ENCODE assay signal across 37 cellular contexts in genomic region chrX:11080721-11081120, GRCh38.
"Had no signal": no experiment of that assay in that cellular context is flagged by ENCODE, and none has a peak within 500 bp of the region (broad histone marks: within the 10 kb centered on the region; RNA-seq: fewer than 3 reads in every experiment).

No MANE protein-coding gene starts in this region.

- H3K9me3 Mint-ChIP-seq: activated B cell treated with CpG ODN at 0.5 μM for 24 hours; activated CD4-positive, alpha-beta memory T cell treated with anti-CD3 and anti-CD28 coated beads, Interleukin-2, amount 10 ng/mL, durations not matched to agents 7 days and 5 days; activated CD4-positive, alpha-beta T cell treated with anti-CD3 and anti-CD28 coated beads, Interleukin-2, amount 10 ng/mL, durations not matched to agents 7 days and 5 days; activated naive CD4-positive, alpha-beta T cell treated with anti-CD3 and anti-CD28 coated beads, Interleukin-2, amount 10 ng/mL, durations not matched to agents 7 days and 5 days; activated naive CD4-positive, alpha-beta T cell treated with anti-CD3 and anti-CD28 coated beads, Interleukin-2, amount 50 U/mL, for 24 hours; activated naive CD8-positive, alpha-beta T cell treated with anti-CD3 and anti-CD28 coated beads, Interleukin-2, amount 10 ng/mL, durations not matched to agents 7 days and 5 days; activated naive CD8-positive, alpha-beta T cell treated with anti-CD3 and anti-CD28 coated beads, Interleukin-2, amount 50 U/mL, for 24 hours; activated T-cell treated with anti-CD3 and anti-CD28 coated beads, Interleukin-2, amount 50 U/mL, for 24 hours; activated T-helper 2 cell treated with anti-CD3 and anti-CD28 coated beads, Interferon-gamma antibody, Interleukin-2, Interleukin-4, amounts not matched to agents 10 μg/mL and 5 μg/mL and 100 μg/mL, durations not matched to agents 14 hours and 24 hours and 36 hours; central memory CD8-positive, alpha-beta T cell; T-helper 1 cell treated with Interleukin-12 subunit alpha and Interleukin-12 subunit beta and Interleukin-4 antibody, amounts not matched to agents 30 μg/mL and 1 μg/mL, for 36 hours; T-helper 2 cell treated with Interferon-gamma antibody and Interleukin-4, amounts not matched to agents 5 μg/mL and 100 μg/mL, for 36 hours had no signal

- H3K36me3 ChIP-seq: ascending aorta, cardiac muscle cell had no signal

- H3K4me1 ChIP-seq: ascending aorta had no signal

- H3K27me3 ChIP-seq: ascending aorta, cardiac muscle cell had no signal

- H3K27ac Mint-ChIP-seq: activated B cell treated with CpG ODN at 0.5 μM for 24 hours; activated CD4-positive, alpha-beta memory T cell treated with anti-CD3 and anti-CD28 coated beads, Interleukin-2, amount 10 ng/mL, durations not matched to agents 7 days and 5 days; activated CD4-positive, alpha-beta T cell treated with anti-CD3 and anti-CD28 coated beads for 36 hours; activated CD4-positive, alpha-beta T cell treated with anti-CD3 and anti-CD28 coated beads, Interleukin-2, amount 10 ng/mL, durations not matched to agents 7 days and 5 days; activated CD8-positive, alpha-beta memory T cell treated with anti-CD3 and anti-CD28 coated beads, Interleukin-2, amount 10 ng/mL, durations not matched to agents 7 days and 5 days; activated CD8-positive, alpha-beta T cell treated with anti-CD3 and anti-CD28 coated beads, Interleukin-2, amount 10 ng/mL, durations not matched to agents 7 days and 5 days; activated naive CD4-positive, alpha-beta T cell treated with anti-CD3 and anti-CD28 coated beads, Interleukin-2, amount 10 ng/mL, durations not matched to agents 7 days and 5 days; activated naive CD4-positive, alpha-beta T cell treated with anti-CD3 and anti-CD28 coated beads, Interleukin-2, amount 50 U/mL, for 24 hours; activated naive CD8-positive, alpha-beta T cell; activated naive CD8-positive, alpha-beta T cell treated with anti-CD3 and anti-CD28 coated beads, Interleukin-2, amount 10 ng/mL, durations not matched to agents 7 days and 5 days; activated naive CD8-positive, alpha-beta T cell treated with anti-CD3 and anti-CD28 coated beads, Interleukin-2, amount 50 U/mL, for 24 hours; activated T-cell treated with anti-CD3 and anti-CD28 coated beads, Interleukin-2, amount 50 U/mL, for 24 hours; activated T-helper 2 cell treated with anti-CD3 and anti-CD28 coated beads, Interferon-gamma antibody, Interleukin-2, Interleukin-4, amounts not matched to agents 10 μg/mL and 5 μg/mL and 100 μg/mL, durations not matched to agents 14 hours and 24 hours and 36 hours; T-helper 1 cell treated with Interleukin-12 subunit alpha and Interleukin-12 subunit beta and Interleukin-4 antibody, amounts not matched to agents 30 μg/mL and 1 μg/mL, for 36 hours; T-helper 2 cell treated with Interferon-gamma antibody and Interleukin-4, amounts not matched to agents 5 μg/mL and 100 μg/mL, for 36 hours had no signal

- H3K4me1 Mint-ChIP-seq: activated B cell treated with CpG ODN at 0.5 μM for 24 hours; activated CD4-positive, alpha-beta memory T cell treated with anti-CD3 and anti-CD28 coated beads, Interleukin-2, amount 10 ng/mL, durations not matched to agents 7 days and 5 days; activated CD4-positive, alpha-beta T cell treated with anti-CD3 and anti-CD28 coated beads for 36 hours; activated CD4-positive, alpha-beta T cell treated with anti-CD3 and anti-CD28 coated beads, Interleukin-2, amount 10 ng/mL, durations not matched to agents 7 days and 5 days; activated CD8-positive, alpha-beta memory T cell treated with anti-CD3 and anti-CD28 coated beads, Interleukin-2, amount 10 ng/mL, durations not matched to agents 7 days and 5 days; activated naive CD4-positive, alpha-beta T cell treated with anti-CD3 and anti-CD28 coated beads, Interleukin-2, amount 10 ng/mL, durations not matched to agents 7 days and 5 days; activated naive CD4-positive, alpha-beta T cell treated with anti-CD3 and anti-CD28 coated beads, Interleukin-2, amount 50 U/mL, for 24 hours; activated naive CD8-positive, alpha-beta T cell treated with anti-CD3 and anti-CD28 coated beads, Interleukin-2, amount 10 ng/mL, durations not matched to agents 7 days and 5 days; activated naive CD8-positive, alpha-beta T cell treated with anti-CD3 and anti-CD28 coated beads, Interleukin-2, amount 50 U/mL, for 24 hours; central memory CD8-positive, alpha-beta T cell had no signal

- H3K4me3 Mint-ChIP-seq: activated B cell treated with CpG ODN at 0.5 μM for 24 hours; activated CD4-positive, alpha-beta memory T cell treated with anti-CD3 and anti-CD28 coated beads, Interleukin-2, amount 10 ng/mL, durations not matched to agents 7 days and 5 days; activated CD4-positive, alpha-beta T cell treated with anti-CD3 and anti-CD28 coated beads for 36 hours; activated CD4-positive, alpha-beta T cell treated with anti-CD3 and anti-CD28 coated beads, Interleukin-2, amount 10 ng/mL, durations not matched to agents 7 days and 5 days; activated CD8-positive, alpha-beta memory T cell treated with anti-CD3 and anti-CD28 coated beads, Interleukin-2, amount 10 ng/mL, durations not matched to agents 7 days and 5 days; activated CD8-positive, alpha-beta T cell treated with anti-CD3 and anti-CD28 coated beads, Interleukin-2, amount 10 ng/mL, durations not matched to agents 7 days and 5 days; activated naive CD4-positive, alpha-beta T cell treated with anti-CD3 and anti-CD28 coated beads, Interleukin-2, amount 10 ng/mL, durations not matched to agents 7 days and 5 days; activated naive CD4-positive, alpha-beta T cell treated with anti-CD3 and anti-CD28 coated beads, Interleukin-2, amount 50 U/mL, for 24 hours; activated naive CD8-positive, alpha-beta T cell; activated naive CD8-positive, alpha-beta T cell treated with anti-CD3 and anti-CD28 coated beads, Interleukin-2, amount 10 ng/mL, durations not matched to agents 7 days and 5 days; activated naive CD8-positive, alpha-beta T cell treated with anti-CD3 and anti-CD28 coated beads, Interleukin-2, amount 50 U/mL, for 24 hours; activated T-cell treated with anti-CD3 and anti-CD28 coated beads, Interleukin-2, amount 50 U/mL, for 24 hours; brain; central memory CD8-positive, alpha-beta T cell; T-helper 1 cell treated with Interleukin-12 subunit alpha and Interleukin-12 subunit beta and Interleukin-4 antibody, amounts not matched to agents 30 μg/mL and 1 μg/mL, for 36 hours; T-helper 2 cell treated with Interferon-gamma antibody and Interleukin-4, amounts not matched to agents 5 μg/mL and 100 μg/mL, for 36 hours had no signal

- DNase-seq: activated B cell treated with CpG ODN at 0.5 μM for 24 hours; activated CD4-positive, alpha-beta memory T cell treated with anti-CD3 and anti-CD28 coated beads, Interleukin-2, amount 10 ng/mL, durations not matched to agents 7 days and 5 days; activated CD4-positive, alpha-beta T cell treated with anti-CD3 and anti-CD28 coated beads for 1 hour; activated CD4-positive, alpha-beta T cell treated with anti-CD3 and anti-CD28 coated beads for 36 hours; activated CD4-positive, alpha-beta T cell treated with anti-CD3 and anti-CD28 coated beads for 48 hours; activated CD4-positive, alpha-beta T cell treated with anti-CD3 and anti-CD28 coated beads, Interleukin-2, amount 10 ng/mL, durations not matched to agents 7 days and 5 days; activated CD4-positive, alpha-beta T cell treated with anti-CD3 and anti-CD28 coated beads, Interleukin-2, amount 50 U/mL, for 48 hours; activated CD8-positive, alpha-beta memory T cell treated with anti-CD3 and anti-CD28 coated beads for 24 hours; activated CD8-positive, alpha-beta memory T cell treated with anti-CD3 and anti-CD28 coated beads, Interleukin-2, amount 10 ng/mL, durations not matched to agents 7 days and 5 days; activated CD8-positive, alpha-beta memory T cell treated with anti-CD3 and anti-CD28 coated beads, Interleukin-2, amount 50 U/mL, for 48 hours; activated CD8-positive, alpha-beta T cell treated with anti-CD3 and anti-CD28 coated beads, Interleukin-2, amount 10 ng/mL, durations not matched to agents 7 days and 5 days; activated effector memory CD4-positive, alpha-beta T cell treated with Interleukin-2 at 50 U/mL for 16 hours; activated gamma-delta T cell; activated naive CD4-positive, alpha-beta T cell treated with anti-CD3 and anti-CD28 coated beads, Interleukin-2, amount 10 ng/mL, durations not matched to agents 7 days and 5 days; activated naive CD4-positive, alpha-beta T cell treated with Interleukin-2 at 50 U/mL for 16 hours; activated naive CD8-positive, alpha-beta T cell treated with anti-CD3 and anti-CD28 coated beads, Interleukin-2, amount 10 ng/mL, durations not matched to agents 7 days and 5 days; activated naive CD8-positive, alpha-beta T cell treated with anti-CD3 and anti-CD28 coated beads, Interleukin-2, amount 50 U/mL, for 24 hours; activated T-cell treated with anti-CD3 and anti-CD28 coated beads, Interleukin-2, amount 50 U/mL, for 24 hours; activated T-cell treated with anti-CD3 and anti-CD28 coated beads, Interleukin-2, amount 50 U/mL, for 48 hours; amygdala; anterior cingulate cortex; caudate nucleus; SW 1271; T-helper 1 cell; T-helper 2 cell; T-helper 9 cell had no signal

- H3K9me3 ChIP-seq: ascending aorta had no signal

- H3K4me3 ChIP-seq: ascending aorta, cardiac muscle cell had no signal

- H3K27ac ChIP-seq: ascending aorta, cardiac muscle cell, VCaP had no signal

- H3K27me3 Mint-ChIP-seq: activated B cell treated with CpG ODN at 0.5 μM for 24 hours; activated CD4-positive, alpha-beta memory T cell treated with anti-CD3 and anti-CD28 coated beads, Interleukin-2, amount 10 ng/mL, durations not matched to agents 7 days and 5 days; activated CD4-positive, alpha-beta T cell treated with anti-CD3 and anti-CD28 coated beads for 36 hours; activated CD4-positive, alpha-beta T cell treated with anti-CD3 and anti-CD28 coated beads, Interleukin-2, amount 10 ng/mL, durations not matched to agents 7 days and 5 days; activated CD8-positive, alpha-beta memory T cell treated with anti-CD3 and anti-CD28 coated beads, Interleukin-2, amount 10 ng/mL, durations not matched to agents 7 days and 5 days; activated naive CD4-positive, alpha-beta T cell treated with anti-CD3 and anti-CD28 coated beads, Interleukin-2, amount 10 ng/mL, durations not matched to agents 7 days and 5 days; activated naive CD4-positive, alpha-beta T cell treated with anti-CD3 and anti-CD28 coated beads, Interleukin-2, amount 50 U/mL, for 24 hours; activated naive CD8-positive, alpha-beta T cell; activated naive CD8-positive, alpha-beta T cell treated with anti-CD3 and anti-CD28 coated beads, Interleukin-2, amount 10 ng/mL, durations not matched to agents 7 days and 5 days; activated naive CD8-positive, alpha-beta T cell treated with anti-CD3 and anti-CD28 coated beads, Interleukin-2, amount 50 U/mL, for 24 hours; central memory CD8-positive, alpha-beta T cell had no signal

- ATAC-seq: activated CD4-positive, alpha-beta T cell treated with anti-CD3 and anti-CD28 coated beads for 36 hours; activated CD4-positive, CD25-positive, alpha-beta regulatory T cell treated with anti-CD3 and anti-CD28 coated beads, Interleukin-2, amount 50 U/mL, for 24 hours; activated CD8-positive, alpha-beta memory T cell treated with anti-CD3 and anti-CD28 coated beads, Interleukin-2, amount 10 ng/mL, durations not matched to agents 7 days and 5 days; activated CD8-positive, alpha-beta T cell treated with anti-CD3 and anti-CD28 coated beads, Interleukin-2, amount 10 ng/mL, durations not matched to agents 7 days and 5 days; activated naive CD8-positive, alpha-beta T cell treated with anti-CD3 and anti-CD28 coated beads, Interleukin-2, amount 50 U/mL, for 24 hours had no signal

- H3K36me3 Mint-ChIP-seq: activated CD8-positive, alpha-beta memory T cell treated with anti-CD3 and anti-CD28 coated beads, Interleukin-2, amount 10 ng/mL, durations not matched to agents 7 days and 5 days; activated naive CD4-positive, alpha-beta T cell treated with anti-CD3 and anti-CD28 coated beads, Interleukin-2, amount 10 ng/mL, durations not matched to agents 7 days and 5 days; activated naive CD4-positive, alpha-beta T cell treated with anti-CD3 and anti-CD28 coated beads, Interleukin-2, amount 50 U/mL, for 24 hours; activated naive CD8-positive, alpha-beta T cell; activated naive CD8-positive, alpha-beta T cell treated with anti-CD3 and anti-CD28 coated beads, Interleukin-2, amount 10 ng/mL, durations not matched to agents 7 days and 5 days; brain had no signal
